In the genomic region with DNA sequence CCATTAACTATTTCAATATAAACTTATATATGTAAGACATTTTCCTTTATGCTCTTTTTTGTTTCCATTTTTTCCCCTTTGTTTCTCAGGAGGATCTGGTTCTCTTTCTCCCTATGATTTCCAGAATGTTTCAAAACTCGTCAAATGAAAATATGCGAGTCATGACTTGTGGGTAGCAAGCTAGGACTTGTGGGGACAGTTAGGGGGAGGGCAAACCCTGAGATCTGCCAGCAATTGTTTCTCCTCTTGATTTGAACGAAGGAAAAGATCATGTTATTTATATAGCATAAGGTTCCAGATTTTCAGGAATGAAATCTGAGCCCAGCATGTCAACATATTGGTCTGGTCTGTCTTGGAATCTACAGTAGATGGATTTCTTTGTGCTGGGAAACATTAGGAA, we compare ENCODE assay signal across 16 cellular contexts. TPM values are rescaled to one million over a fixed set of nuclear protein-coding genes. Genes with fewer than 3 reads are reported as not detected.
DNase-seq lines count a peak whose midpoint lies in the region; ATAC-seq and TF ChIP-seq lines count a peak whose summit lies in the region.
"Had no signal": no experiment of that assay in that cellular context is flagged by ENCODE, and none has a peak within 500 bp of the region (broad histone marks: within the 10 kb centered on the region; RNA-seq: fewer than 3 reads in every experiment).

No MANE protein-coding gene starts in this region.

- ATAC-seq in PC-3: peak; percentile 29; the same call in 1 of the 2 replicates

- H3K4me1 ChIP-seq in ES-I3 (ENCODE audit: insufficient read depth, low read length) (peaks cover 34% of the 10 kb centered on the region), PC-3 (ENCODE audit: insufficient read depth, low read length) (peaks cover 10% of the 10 kb centered on the region; the same call in 1 of the 2 replicates), fibroblast of lung (ENCODE audit: control insufficient read depth, extremely low read depth, insufficient read depth, low read length) (no peaks in the 10 kb centered on the region), tibial artery (no peaks in the 10 kb centered on the region), testis (no peaks in the 10 kb centered on the region)

- no peaks in the 10 kb centered on the region for H3K27me3 Mint-ChIP-seq in osteocyte (ENCODE audit: unreplicated experiment)
- H3K27me3 Mint-ChIP-seq: CD4-positive, CD25-positive, alpha-beta regulatory T cell had no signal

- intact Hi-C loops in PC-3 (cut with micrococcal nuclease) (loop anchor here (10.0 kb wide), 1 partner anchor 221 kb away; no protein-coding TSS in a partner anchor), tibial artery (cut with DNase I; ENCODE audit: low total_unique reads) (no loop called here), testis (cut with DNase I; ENCODE audit: low total_unique reads) (no loop called here)

- H3K9me3 ChIP-seq in ES-I3 (ENCODE audit: control insufficient read depth, insufficient read depth, low read length) (no peaks in the 10 kb centered on the region), PC-3 (ENCODE audit: low read length) (no peaks in the 10 kb centered on the region), fibroblast of lung (ENCODE audit: control insufficient read depth, insufficient read depth, low read depth, low read length) (no peaks in the 10 kb centered on the region), tibial artery (no peaks in the 10 kb centered on the region), testis (no peaks in the 10 kb centered on the region)

- WGBS in testis, 2 donors: 78 to 82% methylated on average over 3 of the region's 3 CpGs

- no TSS peak for BruUV-seq in PC-3 (replicated peaks; lab: Mats Ljungman, UMichigan)

- peak overlapping the region; percentile 59; the same call in 1 of the 2 replicates for H2AFZ ChIP-seq in PC-3 (ENCODE audit: low read length)
- H2AFZ ChIP-seq in fibroblast of lung (ENCODE audit: low read length): no peak overlapping the region

- H3K4me3 Mint-ChIP-seq in osteocyte (ENCODE audit: unreplicated experiment): peak overlapping the region; percentile 8
- H3K4me3 Mint-ChIP-seq: CD4-positive, CD25-positive, alpha-beta regulatory T cell had no signal

- H3K27me3 ChIP-seq in PC-3 (ENCODE audit: low read length) (no peaks in the 10 kb centered on the region), fibroblast of lung (ENCODE audit: control insufficient read depth, insufficient read depth, low read length) (no peaks in the 10 kb centered on the region), tibial artery (no peaks in the 10 kb centered on the region), testis (no peaks in the 10 kb centered on the region)

- H3K27ac ChIP-seq in PC-3 (ENCODE audit: low read length) (no peak overlapping the region), fibroblast of lung (ENCODE audit: insufficient read depth, low read length) (no peak overlapping the region), substantia nigra (ENCODE audit: low read depth, low read length, poor library complexity, severe bottlenecking) (no peak overlapping the region), tibial artery (no peak overlapping the region), testis (no peak overlapping the region)
- H3K27ac ChIP-seq: SK-N-MC had no signal

- no peaks in the 10 kb centered on the region for H3K36me3 Mint-ChIP-seq in osteocyte (ENCODE audit: unreplicated experiment)
- H3K36me3 Mint-ChIP-seq: CD4-positive, CD25-positive, alpha-beta regulatory T cell had no signal

- H3K9ac ChIP-seq in ES-I3 (ENCODE audit: low read depth, low read length) (peak overlapping the region; percentile 47; the same call in 1 of the 2 replicates), PC-3 (ENCODE audit: low read length) (no peak overlapping the region), fibroblast of lung (ENCODE audit: insufficient read depth, low read length) (no peak overlapping the region)

- peak; percentile 41 for DNase-seq in PC-3
- peak; percentile 10 to 39 for DNase-seq in fibroblast of lung (ENCODE audit: low read depth in 2 of 2)
- no peak for DNase-seq in osteocyte (ENCODE audit: extremely low spot score, unreplicated experiment)
- no peak for DNase-seq in NCI-H526 treated with DMSO at 0.1 percent for 48 hours (lab: John Stamatoyannopoulos, UW)
- DNase-seq in substantia nigra (lab: John Stamatoyannopoulos, UW): no peak
- DNase-seq in tibial artery: no peak
- no peak for DNase-seq in testis
- DNase-seq: ACHN; Calu3; CD4-positive, CD25-positive, alpha-beta regulatory T cell; DND-41; GOT3; NCI-H226; NCI-H748 treated with DMSO at 0.1 percent for 48 hours had no signal

- CTCF ChIA-PET in PC-3 (lab: Charles Lee): no interaction called here

- H3K4me1 Mint-ChIP-seq in osteocyte (ENCODE audit: unreplicated experiment): peaks cover 35% of the 10 kb centered on the region

- H3K27ac Mint-ChIP-seq in osteocyte (ENCODE audit: unreplicated experiment): peak overlapping the region; percentile 80
- H3K27ac Mint-ChIP-seq: CD4-positive, CD25-positive, alpha-beta regulatory T cell had no signal

- H3K9me2 ChIP-seq in PC-3 (replicated peaks; ENCODE audit: low read length): no peaks in the 10 kb centered on the region

- TF ChIP-seq POLR2A in testis (IDR thresholded peaks at IDR 0.05): no peak

- H4K20me1 ChIP-seq in PC-3 (ENCODE audit: low read length) (no peaks in the 10 kb centered on the region), fibroblast of lung (ENCODE audit: control insufficient read depth, extremely low read depth, insufficient read depth, low read length) (no peaks in the 10 kb centered on the region)

- peak overlapping the region; percentile 88; the same call in 1 of the 2 replicates for H3K4me2 ChIP-seq in PC-3 (ENCODE audit: low read length)
- no peak overlapping the region for H3K4me2 ChIP-seq in fibroblast of lung (ENCODE audit: extremely low read depth, insufficient read depth, low read length)

- POLR2A ChIA-PET in PC-3 (lab: Charles Lee; ENCODE audit: unreplicated experiment): no interaction called here

- H3K4me3 ChIP-seq in PC-3 (ENCODE audit: low read length): no peak overlapping the region
- H3K4me3 ChIP-seq in fibroblast of lung (replicated peaks in 1 of 4; ENCODE audit: control extremely low read depth in 1 of 4, insufficient read depth in 1 of 4, low read depth in 3 of 4, low read length in 4 of 4): no peak overlapping the region
- no peak overlapping the region for H3K4me3 ChIP-seq in tibial artery
- H3K4me3 ChIP-seq in testis: no peak overlapping the region

- H3F3A ChIP-seq in PC-3 (ENCODE audit: low read length, unreplicated experiment): no peaks in the 10 kb centered on the region

- H3K36me3 ChIP-seq in ES-I3 (ENCODE audit: insufficient read depth, low read length) (no peaks in the 10 kb centered on the region), PC-3 (ENCODE audit: low read depth, low read length) (no peaks in the 10 kb centered on the region), fibroblast of lung (ENCODE audit: control insufficient read depth, insufficient read depth, low read length) (no peaks in the 10 kb centered on the region), tibial artery (no peaks in the 10 kb centered on the region), testis (ENCODE audit: low read depth, missing control alignments) (no peaks in the 10 kb centered on the region)

- H3K79me2 ChIP-seq in PC-3 (ENCODE audit: low read length) (no peaks in the 10 kb centered on the region), fibroblast of lung (ENCODE audit: control insufficient read depth, insufficient read depth, low read length) (no peaks in the 10 kb centered on the region)

- no peaks in the 10 kb centered on the region for H3K9me3 Mint-ChIP-seq in osteocyte (ENCODE audit: unreplicated experiment)
- H3K9me3 Mint-ChIP-seq: CD4-positive, CD25-positive, alpha-beta regulatory T cell had no signal

- TF ChIP-seq CTCF in PC-3 (conservative IDR thresholded peaks at IDR 0.05; ENCODE audit: low read depth, low read length): no peak
- no peak for TF ChIP-seq CTCF in fibroblast of lung (conservative IDR thresholded peaks at IDR 0.05 in 1 of 2, IDR thresholded peaks at IDR 0.05 in 1 of 2; ENCODE audit: low read depth in 1 of 2, low read length in 2 of 2)
- no peak for TF ChIP-seq CTCF in osteocyte (IDR thresholded peaks at IDR 0.05)
- no peak for TF ChIP-seq CTCF in tibial artery (IDR thresholded peaks at IDR 0.05)
- TF ChIP-seq CTCF in testis (IDR thresholded peaks at IDR 0.05): no peak

RNA-seq across cellular contexts. Expression of a gene that starts 28.9 kb away (rescaled TPM):
- 4.0 and 6.4 TPM in 2 replicates for total RNA-seq in PC-3 (2014; rRNA removed)
- total RNA-seq in fibroblast of lung: 1.5 and 2.8 TPM in 2 replicates
- polyA plus RNA-seq in fibroblast of lung: 1.0 and 3.4 TPM in 2 replicates
- 1.4 and 4.5 TPM in 2 replicates for polyA plus RNA-seq in fibroblast of lung (2012)
- polyA minus RNA-seq in fibroblast of lung (ENCODE audit: low replicate concordance): 1.0 and 3.5 TPM in 2 replicates
- 98.0 and 101 TPM in 2 replicates for total RNA-seq in osteocyte
- 10 to 100 TPM; 13.8 to 15.9 TPM for total RNA-seq in testis
- 17.8 TPM for polyA plus RNA-seq in testis (ENCODE audit: insufficient read depth, low read depth, low replicate concordance)
- total RNA-seq: CD4-positive, CD25-positive, alpha-beta regulatory T cell had no signal
- polyA plus RNA-seq: CD4-positive, CD25-positive, alpha-beta regulatory T cell had no signal

Comparison
In these comparisons a context has a peak if more than half of its experiments do, and no peak if none do; other contexts are left out.
1. DNase-seq: peak in PC-3 (single experiment) and fibroblast of lung (2 of 2); none in osteocyte (single experiment), NCI-H526 treated with DMSO at 0.1 percent for 48 hours (single experiment), substantia nigra (0 of 49), tibial artery (0 of 2) and testis (single experiment).